In the genomic region with DNA sequence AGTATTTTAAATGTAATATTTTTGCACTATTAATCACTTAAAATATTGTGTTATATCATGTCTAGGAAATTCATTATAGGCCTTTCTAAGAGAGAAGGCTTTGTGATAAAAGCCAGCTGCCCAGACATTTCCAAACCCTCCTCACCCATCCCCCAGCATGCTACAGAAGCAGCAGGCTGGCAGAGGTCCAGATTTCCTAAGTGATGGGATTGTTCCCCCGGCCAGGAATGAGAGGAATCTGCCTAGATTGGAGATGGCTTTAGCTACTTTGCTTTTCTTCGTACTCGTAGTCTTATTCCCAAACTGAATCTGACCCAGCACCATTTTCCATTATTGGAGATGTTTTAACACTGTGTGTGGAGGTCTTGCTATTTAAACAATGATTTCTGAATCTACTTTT, we compare ENCODE assay signal across 9 cellular contexts. TPM values are rescaled to one million over a fixed set of nuclear protein-coding genes. Genes with fewer than 3 reads are reported as not detected.
A peak's percentile ranks its signal among the peaks of the same experiment; 100 is the strongest.
DNase-seq lines count a peak whose midpoint lies in the region.
"Had no signal": no experiment of that assay in that cellular context is flagged by ENCODE, and none has a peak within 500 bp of the region (broad histone marks: within the 10 kb centered on the region; RNA-seq: fewer than 3 reads in every experiment).

No MANE protein-coding gene starts in this region.

- H3K27me3 ChIP-seq in ectodermal cell (ENCODE audit: control insufficient read depth, insufficient read depth, low read length, poor library complexity, severe bottlenecking) = no peaks in the 10 kb centered on the region
- no peaks in the 10 kb centered on the region for H3K27me3 ChIP-seq in muscle layer of duodenum (ENCODE audit: low read depth, low read length)

- peaks cover 33% of the 10 kb centered on the region for H3K4me1 ChIP-seq in ectodermal cell (ENCODE audit: control insufficient read depth, insufficient read depth, low read length)
- H3K4me1 ChIP-seq in muscle layer of duodenum (ENCODE audit: control insufficient read depth in 1 of 2, insufficient read depth in 2 of 2, low read length in 2 of 2) = peaks cover 0 to 28% of the 10 kb centered on the region in 2 donors

- peak; percentile 61 for DNase-seq in EH (ENCODE audit: low read depth)
- DNase-seq in NCI-H226 = peak; percentile 71
- DNase-seq in ureter (ENCODE audit: low spot score) = no peak
- no peak for DNase-seq in activated CD8-positive, alpha-beta memory T cell treated with anti-CD3 and anti-CD28 coated beads, Interleukin-2, amount 50 U/mL, for 4 hours
- no peak for DNase-seq in NCI-H510A treated with DMSO at 0.1 percent for 48 hours (lab: John Stamatoyannopoulos, UW)
- DNase-seq in NCI-H1436 treated with DMSO at 0.1 percent for 48 hours (lab: John Stamatoyannopoulos, UW) = no peak
- DNase-seq: T-helper 17 cell had no signal

- no peak overlapping the region for H3K4me3 ChIP-seq in ectodermal cell (ENCODE audit: insufficient read depth, low read depth, low read length)
- no peak overlapping the region for H3K4me3 ChIP-seq in muscle layer of duodenum (ENCODE audit: low read depth in 1 of 2, low read length in 2 of 2)

- H3K27ac ChIP-seq in ectodermal cell (ENCODE audit: insufficient read depth, low read depth, low read length, poor library complexity, severe bottlenecking) = peak overlapping the region; percentile 61
- H3K27ac ChIP-seq in muscle layer of duodenum (ENCODE audit: low read length) = peak overlapping the region; percentile 45

- H3K9me3 ChIP-seq in ectodermal cell (ENCODE audit: control insufficient read depth, low read length) (no peaks in the 10 kb centered on the region), muscle layer of duodenum (ENCODE audit: control insufficient read depth in 1 of 2, low read length in 2 of 2) (no peaks in the 10 kb centered on the region)

- 8 to 13% methylated on average over 2 to 3 of the region's 3 CpGs for WGBS in ectodermal cell, 2 experiments

- no peaks in the 10 kb centered on the region for H3K36me3 ChIP-seq in ectodermal cell (ENCODE audit: control insufficient read depth, insufficient read depth, low read length)
- no peaks in the 10 kb centered on the region for H3K36me3 ChIP-seq in muscle layer of duodenum (ENCODE audit: control insufficient read depth in 1 of 2, insufficient read depth in 2 of 2, low read length in 2 of 2)

RNA-seq across cellular contexts. Expression of gene CDK14, which starts 29.4 kb away (rescaled TPM):
- 36.0 TPM for polyA plus RNA-seq in ectodermal cell (2013, experiment 1 of 4)
- 40.3 TPM for polyA plus RNA-seq in ectodermal cell (2013, experiment 2 of 4)
- polyA plus RNA-seq in ectodermal cell (2013, experiment 3 of 4) = 24.5 TPM
- polyA plus RNA-seq in ectodermal cell (2013, experiment 4 of 4) = 28.2 TPM
- 23.5 TPM for total RNA-seq in ureter

Comparison
In these comparisons a context has a peak if more than half of its experiments do, and no peak if none do; other contexts are left out.
1. DNase-seq: peak in EH (single experiment) and NCI-H226 (single experiment); none in ureter (single experiment), activated CD8-positive, alpha-beta memory T cell treated with anti-CD3 and anti-CD28 coated beads, Interleukin-2, amount 50 U/mL, for 4 hours (single experiment), NCI-H510A treated with DMSO at 0.1 percent for 48 hours (single experiment) and NCI-H1436 treated with DMSO at 0.1 percent for 48 hours (single experiment).